26 cellular contexts compared by ENCODE assay signal in genomic region chr9:105879181-105879580, GRCh38.
"Had no signal": no experiment of that assay in that cellular context is flagged by ENCODE, and none has a peak within 500 bp of the region (broad histone marks: within the 10 kb centered on the region; RNA-seq: fewer than 3 reads in every experiment).

No MANE protein-coding gene starts in this region.

- H3K4me1 Mint-ChIP-seq: activated naive CD4-positive, alpha-beta T cell treated with anti-CD3 and anti-CD28 coated beads, Interleukin-2, amount 50 U/mL, for 24 hours had no signal

- H3K4me3 ChIP-seq: cardiac muscle cell, colonic mucosa, gastrocnemius medialis, left lung, lower lobe of right lung, mucosa of descending colon, spleen, testis, transverse colon had no signal

- H3K27me3 ChIP-seq: cardiac muscle cell, colonic mucosa, gastrocnemius medialis, left lung, spleen, testis, transverse colon had no signal

- ATAC-seq: activated CD8-positive, alpha-beta T cell treated with anti-CD3 and anti-CD28 coated beads for 36 hours; activated naive CD8-positive, alpha-beta T cell treated with anti-CD3 and anti-CD28 coated beads, Interleukin-2, amount 50 U/mL, for 24 hours; activated T-cell treated with anti-CD3 and anti-CD28 coated beads, Interleukin-2, amount 50 U/mL, for 4 hours; activated T-helper 17 cell treated with anti-CD3 and anti-CD28 coated beads, Interleukin-2, amount 50 U/mL, for 72 hours; gastrocnemius medialis; left lung; lower lobe of right lung; mucosa of descending colon; right cardiac atrium; stimulated activated naive CD8-positive, alpha-beta T cell treated with anti-CD3 and anti-CD28 coated beads, Interleukin-15, Interleukin-2, amounts not matched to agents 100 U/mL and 50 U/mL, for 24 hours had no signal

- H3K36me3 Mint-ChIP-seq: activated naive CD4-positive, alpha-beta T cell treated with anti-CD3 and anti-CD28 coated beads, Interleukin-2, amount 50 U/mL, for 24 hours; brain; natural killer cell treated with Interleukin-12 subunit alpha and Interleukin-12 subunit beta and Interleukin-15 and Interleukin-18, amount 100 ng/mL, for 72 hours had no signal

- H3K27ac Mint-ChIP-seq: activated CD4-positive, alpha-beta T cell treated with anti-CD3 and anti-CD28 coated beads, Interleukin-2, amount 10 ng/mL, durations not matched to agents 24 days and 14 days; activated CD8-positive, alpha-beta T cell treated with anti-CD3 and anti-CD28 coated beads for 36 hours; activated naive CD4-positive, alpha-beta T cell treated with anti-CD3 and anti-CD28 coated beads, Interleukin-2, amount 50 U/mL, for 24 hours; activated naive CD8-positive, alpha-beta T cell treated with anti-CD3 and anti-CD28 coated beads, Interleukin-2, amount 50 U/mL, for 24 hours; activated T-helper 17 cell treated with anti-CD3 and anti-CD28 coated beads, Interleukin-2, amount 50 U/mL, for 72 hours; natural killer cell treated with Interleukin-12 subunit alpha and Interleukin-12 subunit beta and Interleukin-15 and Interleukin-18, amount 100 ng/mL, for 72 hours had no signal

- H3K27me3 Mint-ChIP-seq: activated T-helper 17 cell treated with anti-CD3 and anti-CD28 coated beads, Interleukin-2, amount 50 U/mL, for 72 hours had no signal

- H3K9me3 ChIP-seq: colonic mucosa, gastrocnemius medialis, left lung, lower lobe of right lung, mucosa of descending colon, spleen, testis, transverse colon had no signal

- H3K36me3 ChIP-seq: cardiac muscle cell, colonic mucosa, gastrocnemius medialis, left lung, lower lobe of right lung, spleen, transverse colon had no signal

- FAIRE-seq: islet of Langerhans had no signal

- H3K4me3 Mint-ChIP-seq: activated CD4-positive, alpha-beta T cell treated with anti-CD3 and anti-CD28 coated beads, Interleukin-2, amount 10 ng/mL, durations not matched to agents 24 days and 14 days; activated CD8-positive, alpha-beta T cell treated with anti-CD3 and anti-CD28 coated beads for 36 hours; activated naive CD4-positive, alpha-beta T cell treated with anti-CD3 and anti-CD28 coated beads, Interleukin-2, amount 50 U/mL, for 24 hours; activated naive CD8-positive, alpha-beta T cell treated with anti-CD3 and anti-CD28 coated beads, Interleukin-2, amount 50 U/mL, for 24 hours; activated T-cell treated with anti-CD3 and anti-CD28 coated beads, Interleukin-2, amount 50 U/mL, for 4 hours; activated T-helper 17 cell treated with anti-CD3 and anti-CD28 coated beads, Interleukin-2, amount 50 U/mL, for 72 hours; brain; natural killer cell treated with Interleukin-12 subunit alpha and Interleukin-12 subunit beta and Interleukin-15 and Interleukin-18, amount 100 ng/mL, for 72 hours had no signal

- DNase-seq: activated CD4-positive, alpha-beta T cell treated with anti-CD3 and anti-CD28 coated beads, Interleukin-2, amount 10 ng/mL, durations not matched to agents 24 days and 14 days; activated CD4-positive, CD25-positive, alpha-beta regulatory T cell treated with anti-CD3 and anti-CD28 coated beads, Interleukin-2, amount 50 U/mL, for 72 hours; activated CD8-positive, alpha-beta T cell treated with anti-CD3 and anti-CD28 coated beads for 36 hours; activated naive CD8-positive, alpha-beta T cell treated with anti-CD3 and anti-CD28 coated beads, Interleukin-2, amount 50 U/mL, for 24 hours; activated T-cell treated with anti-CD3 and anti-CD28 coated beads, Interleukin-2, amount 50 U/mL, for 4 hours; amygdala; cerebellar nuclear complex; colonic mucosa; effector memory CD4-positive, alpha-beta T cell; gastrocnemius medialis; glutamatergic neuron; left lung; lower lobe of right lung; mucosa of descending colon; right cardiac atrium; spleen; stimulated activated naive CD8-positive, alpha-beta T cell treated with anti-CD3 and anti-CD28 coated beads, Interleukin-15, Interleukin-2, amounts not matched to agents 100 U/mL and 50 U/mL, for 24 hours; T-helper 2 cell; testis; transverse colon had no signal

- H3K27ac ChIP-seq: cardiac muscle cell, colonic mucosa, gastrocnemius medialis, left lung, lower lobe of right lung, spleen, testis, transverse colon had no signal

- H3K9me3 Mint-ChIP-seq: activated CD4-positive, alpha-beta T cell treated with anti-CD3 and anti-CD28 coated beads, Interleukin-2, amount 10 ng/mL, durations not matched to agents 24 days and 14 days; activated CD8-positive, alpha-beta T cell treated with anti-CD3 and anti-CD28 coated beads for 36 hours; activated naive CD4-positive, alpha-beta T cell treated with anti-CD3 and anti-CD28 coated beads, Interleukin-2, amount 50 U/mL, for 24 hours; activated naive CD8-positive, alpha-beta T cell treated with anti-CD3 and anti-CD28 coated beads, Interleukin-2, amount 50 U/mL, for 24 hours; activated T-cell treated with anti-CD3 and anti-CD28 coated beads, Interleukin-2, amount 50 U/mL, for 4 hours; activated T-helper 17 cell treated with anti-CD3 and anti-CD28 coated beads, Interleukin-2, amount 50 U/mL, for 72 hours; natural killer cell treated with Interleukin-12 subunit alpha and Interleukin-12 subunit beta and Interleukin-15 and Interleukin-18, amount 100 ng/mL, for 72 hours had no signal

- H3K4me1 ChIP-seq: colonic mucosa, gastrocnemius medialis, left lung, lower lobe of right lung, spleen, testis, transverse colon had no signal
